In the genomic region with DNA sequence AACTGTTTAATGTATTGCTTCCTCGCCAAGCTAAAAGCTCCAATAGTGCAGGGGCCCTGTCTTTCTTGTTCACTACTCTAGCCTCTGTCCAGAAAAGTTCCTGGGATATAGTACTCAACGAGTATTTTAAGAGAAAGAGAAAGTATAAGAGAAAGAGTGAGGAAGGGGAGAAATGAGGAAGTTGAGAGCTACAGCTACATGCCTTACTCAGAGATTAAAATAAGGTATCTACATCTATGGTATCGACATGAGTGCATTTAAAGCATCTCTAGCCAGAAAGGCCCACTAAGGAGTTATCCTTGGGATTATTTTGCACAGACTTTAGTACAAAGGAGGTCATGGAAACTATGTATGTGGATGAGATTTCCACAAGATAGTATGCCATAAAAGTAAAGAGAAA, we compare ENCODE assay signal across 9 cellular contexts. TPM values are rescaled to one million over a fixed set of nuclear protein-coding genes. Genes with fewer than 3 reads are reported as not detected.
A peak's percentile ranks its signal among the peaks of the same experiment; 100 is the strongest.
DNase-seq lines count a peak whose midpoint lies in the region; ATAC-seq, FAIRE-seq and TF ChIP-seq lines count a peak whose summit lies in the region.
"Had no signal": no experiment of that assay in that cellular context is flagged by ENCODE, and none has a peak within 500 bp of the region (broad histone marks: within the 10 kb centered on the region; RNA-seq: fewer than 3 reads in every experiment).

No MANE protein-coding gene starts in this region.

- BruUV-seq in HepG2 (replicated peaks; lab: Mats Ljungman, UMichigan): no TSS peak

- ATAC-seq in GM18502 (IDR thresholded peaks at IDR 0.05; ENCODE audit: poor library complexity, unreplicated experiment) (peak; percentile 77), GM21576 (IDR thresholded peaks at IDR 0.05; ENCODE audit: unreplicated experiment) (peak; percentile 73), HG03460 (IDR thresholded peaks at IDR 0.05; ENCODE audit: unreplicated experiment) (peak; percentile 77), HepG2 (no peak)

- TF ChIP-seq EP300 in HepG2 (IDR thresholded peaks at IDR 0.05; ENCODE audit: low read depth in 2 of 2, low read length in 2 of 2): no peak
- no peak for TF ChIP-seq EP300 in HepG2 (CRISPR knock-in tag; IDR thresholded peaks at IDR 0.05; ENCODE audit: borderline replicate concordance)

- H3K4me1 ChIP-seq in fibroblast of lung (ENCODE audit: control insufficient read depth, extremely low read depth, insufficient read depth, low read length) (peaks cover 8% of the 10 kb centered on the region), SJCRH30 (peaks cover 2% of the 10 kb centered on the region; the same call in 1 of the 2 replicates), HepG2 (ENCODE audit: insufficient read depth, low read length) (peaks cover 22% of the 10 kb centered on the region)

- no peak for FAIRE-seq in HepG2 (lab: Jason Lieb, UNC)
- FAIRE-seq: G401.6 had no signal

- 92% methylated on average over 3 of the region's 3 CpGs for WGBS in HepG2 (ENCODE audit: low lambda C conversion rate)

- H2AFZ ChIP-seq in fibroblast of lung (ENCODE audit: low read length) (no peak overlapping the region), HepG2 (ENCODE audit: low read length) (no peak overlapping the region)

- CTCF ChIA-PET in HepG2 (lab: Yijun Ruan, JAX; ENCODE audit: low intra/inter-chr PET ratio, low total read pairs): no interaction called here

- H3K27me3 ChIP-seq in fibroblast of lung (ENCODE audit: control insufficient read depth, insufficient read depth, low read length) (no peaks in the 10 kb centered on the region), SJCRH30 (no peaks in the 10 kb centered on the region), HepG2 (ENCODE audit: control insufficient read depth in 1 of 2, insufficient read depth in 2 of 2, low read length in 2 of 2) (no peaks in the 10 kb centered on the region)

- TF ChIP-seq RAD21 in HepG2 (CRISPR knock-in tag; IDR thresholded peaks at IDR 0.05): no peak

- no peak for DNase-seq in fibroblast of lung (ENCODE audit: low read depth in 2 of 2)
- DNase-seq in islet precursor cell: no peak
- DNase-seq in SJCRH30: no peak
- DNase-seq in HepG2 (ENCODE audit: low spot score): no peak
- DNase-seq in G401 (ENCODE audit: low spot score): no peak

- TF ChIP-seq POLR2A in HepG2 (IDR thresholded peaks at IDR 0.05; ENCODE audit: insufficient read depth in 1 of 2, low read depth in 2 of 2, low read length in 2 of 2): no peak

- TF ChIP-seq CTCF in fibroblast of lung (conservative IDR thresholded peaks at IDR 0.05 in 1 of 2, IDR thresholded peaks at IDR 0.05 in 1 of 2; ENCODE audit: low read depth in 1 of 2, low read length in 2 of 2): no peak
- TF ChIP-seq CTCF in HepG2 (CRISPR knock-in tag; IDR thresholded peaks at IDR 0.05): no peak

- H3K4me2 ChIP-seq in fibroblast of lung (ENCODE audit: extremely low read depth, insufficient read depth, low read length) (peak overlapping the region; percentile 4), HepG2 (ENCODE audit: low read depth, low read length) (no peak overlapping the region)

- H3K9me3 ChIP-seq in fibroblast of lung (ENCODE audit: control insufficient read depth, insufficient read depth, low read depth, low read length) (no peaks in the 10 kb centered on the region), SJCRH30 (replicated peaks) (no peaks in the 10 kb centered on the region), HepG2 (ENCODE audit: low read length) (no peaks in the 10 kb centered on the region)

- in situ Hi-C loops in HepG2 (cut with HindIII; ENCODE audit: extremely low pct_ligation_motif_present, low pct_unique_long_range_greater_than_20kb) (no loop called here), G401 (cut with HindIII; ENCODE audit: low sequenced_read_pairs) (no loop called here)

- intact Hi-C loops in HepG2 (cut with micrococcal nuclease; ENCODE audit: unreplicated experiment): no loop called here

- H3K36me3 ChIP-seq in fibroblast of lung (ENCODE audit: control insufficient read depth, insufficient read depth, low read length): peaks cover 1% of the 10 kb centered on the region
- no peaks in the 10 kb centered on the region for H3K36me3 ChIP-seq in SJCRH30
- H3K36me3 ChIP-seq in HepG2 (replicated peaks in 1 of 2; ENCODE audit: control insufficient read depth in 1 of 2, insufficient read depth in 2 of 2, low read length in 2 of 2): 0 out of 5 replicates have a peak, but pooled peaks cover 0 to 2% of the 10 kb centered on the region in 2 experiments

- POLR2A ChIA-PET in HepG2 (lab: Yijun Ruan, JAX): no interaction called here

- H3K9ac ChIP-seq in fibroblast of lung (ENCODE audit: insufficient read depth, low read length) (no peak overlapping the region), HepG2 (ENCODE audit: insufficient read depth, low read depth, low read length) (no peak overlapping the region)

- no peak overlapping the region for H3K4me3 ChIP-seq in fibroblast of lung (replicated peaks in 1 of 4; ENCODE audit: control extremely low read depth in 1 of 4, insufficient read depth in 1 of 4, low read depth in 3 of 4, low read length in 4 of 4)
- no peak overlapping the region for H3K4me3 ChIP-seq in SJCRH30
- H3K4me3 ChIP-seq in HepG2 (replicated peaks in 1 of 3; ENCODE audit: insufficient read depth in 1 of 3, low read depth in 2 of 3, low read length in 3 of 3): no peak overlapping the region

- H3K79me2 ChIP-seq in fibroblast of lung (ENCODE audit: control insufficient read depth, insufficient read depth, low read length) (peaks cover 40% of the 10 kb centered on the region), HepG2 (ENCODE audit: insufficient read depth, low read length) (peaks cover 18% of the 10 kb centered on the region)

- H4K20me1 ChIP-seq in fibroblast of lung (ENCODE audit: control insufficient read depth, extremely low read depth, insufficient read depth, low read length): no peaks in the 10 kb centered on the region
- no peaks in the 10 kb centered on the region for H4K20me1 ChIP-seq in HepG2 (ENCODE audit: insufficient read depth, low read length)

- H3K27ac ChIP-seq in fibroblast of lung (ENCODE audit: insufficient read depth, low read length): no peak overlapping the region
- no peak overlapping the region for H3K27ac ChIP-seq in SJCRH30
- no peak overlapping the region for H3K27ac ChIP-seq in HepG2 (ENCODE audit: extremely low read length, insufficient read depth, low read length)

TF ChIP-seq in HepG2, 621 proteins besides CTCF, POLR2A, EP300 and RAD21 (continues in another document):
- no peak for TF ChIP-seq MEIS2 (CRISPR knock-in tag; IDR thresholded peaks at IDR 0.05)
- TF ChIP-seq, protein P1, sequence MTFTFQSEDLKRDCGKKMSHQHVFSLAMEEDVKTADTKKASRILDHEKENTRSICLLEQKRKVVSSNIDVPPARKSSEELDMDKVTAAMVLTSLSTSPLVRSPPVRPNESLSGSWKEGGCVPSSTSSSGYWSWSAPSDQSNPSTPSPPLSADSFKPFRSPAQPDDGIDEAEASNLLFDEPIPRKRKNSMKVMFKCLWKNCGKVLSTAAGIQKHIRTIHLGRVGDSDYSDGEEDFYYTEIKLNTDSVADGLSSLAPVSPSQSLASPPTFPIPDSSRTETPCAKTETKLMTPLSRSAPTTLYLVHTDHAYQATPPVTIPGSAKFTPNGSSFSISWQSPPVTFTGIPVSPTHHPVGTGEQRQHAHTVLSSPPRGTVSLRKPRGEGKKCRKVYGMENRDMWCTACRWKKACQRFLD (CRISPR knock-in tag; IDR thresholded peaks at IDR 0.05; ENCODE audit: borderline replicate concordance): no peak
- no peak for TF ChIP-seq ZNF441 (CRISPR knock-in tag; IDR thresholded peaks at IDR 0.05; ENCODE audit: borderline replicate concordance)

RNA-seq across cellular contexts. Expression of a gene that starts 28.5 kb away (rescaled TPM):
- total RNA-seq in fibroblast of lung (62.1 and 95.9 TPM in 2 replicates), HepG2 (2016; rRNA removed; fragmentation: Illumina TruSeq; extraction: Trizol) (35.3 and 62.5 TPM in 2 replicates)
- polyA plus RNA-seq in fibroblast of lung (32.5 and 38.8 TPM in 2 replicates), HepG2 (2011; rRNA removed) (14.4 and 16.3 TPM in 2 replicates)
- polyA plus RNA-seq in fibroblast of lung (2012): 36.4 and 40.9 TPM in 2 replicates
- polyA minus RNA-seq in fibroblast of lung (ENCODE audit: low replicate concordance): 33.3 and 47.8 TPM in 2 replicates
- 45.2 and 49.8 TPM in 2 replicates for total RNA-seq in SJCRH30 (2014; rRNA removed; shearing (Covaris generic))
- total RNA-seq in HepG2 (2016; cell fraction: cytosol; rRNA removed; fragmentation: Illumina TruSeq; extraction: Trizol; ENCODE audit: low read depth): 7.1 and 7.5 TPM in 2 replicates
- total RNA-seq in HepG2 (2016; cell fraction: insoluble cytoplasmic fraction; rRNA removed; fragmentation: Illumina TruSeq; extraction: Trizol): 37.1 and 59.7 TPM in 2 replicates
- 13.7 TPM in 2 replicates for total RNA-seq in HepG2 (2016; cell fraction: membrane; rRNA removed; fragmentation: Illumina TruSeq; extraction: Trizol)
- total RNA-seq in HepG2 (2016; cell fraction: nucleus; rRNA removed; fragmentation: Illumina TruSeq; extraction: Trizol): 62.5 and 65.0 TPM in 2 replicates
- 11.8 and 16.0 TPM in 2 replicates for polyA plus RNA-seq in HepG2 (2011; cell fraction: cytosol; rRNA removed)
- polyA plus RNA-seq in HepG2 (2011; cell fraction: nucleus; rRNA removed): 15.9 and 17.8 TPM in 2 replicates
- polyA plus RNA-seq in HepG2 (2012): 20.3 and 20.9 TPM in 2 replicates
- polyA plus RNA-seq in HepG2 (2016; cell fraction: cytosol; fragmentation: Illumina TruSeq; extraction: Trizol; ENCODE audit: low read depth): 1.5 and 1.7 TPM in 2 replicates
- 37.4 and 41.6 TPM in 2 replicates for polyA plus RNA-seq in HepG2 (2016; cell fraction: insoluble cytoplasmic fraction; fragmentation: Illumina TruSeq; extraction: Trizol; ENCODE audit: low read depth)
- 4.3 and 5.2 TPM in 2 replicates for polyA plus RNA-seq in HepG2 (2016; cell fraction: membrane; fragmentation: Illumina TruSeq; extraction: Trizol; ENCODE audit: low read depth)
- 37.1 and 37.5 TPM in 2 replicates for polyA plus RNA-seq in HepG2 (2016; cell fraction: nucleus; fragmentation: Illumina TruSeq; extraction: Trizol; ENCODE audit: insufficient read depth, low read depth)
- 21.8 and 47.6 TPM in 2 replicates for polyA minus RNA-seq in HepG2 (2011; rRNA and poly(A)+ RNA removed; ENCODE audit: low replicate concordance)
- 32.1 and 37.1 TPM in 2 replicates for polyA minus RNA-seq in HepG2 (2011; cell fraction: cytosol; rRNA and poly(A)+ RNA removed)
- polyA minus RNA-seq in HepG2 (2011; cell fraction: nucleus; rRNA and poly(A)+ RNA removed): 99.5 and 105 TPM in 2 replicates
- 7.9 and 9.2 TPM in 2 replicates for total RNA-seq in G401 (2014; rRNA removed; shearing (Covaris generic))
